8 cellular contexts compared by ENCODE assay signal in genomic region chr9:21965401-21965951, GRCh38. TPM values are rescaled to one million over a fixed set of nuclear protein-coding genes. Genes with fewer than 3 reads are reported as not detected.
DNase-seq lines count a peak whose midpoint lies in the region; ATAC-seq and TF ChIP-seq lines count a peak whose summit lies in the region.

No MANE protein-coding gene starts in this region.

- H3K9ac ChIP-seq in rectal smooth muscle tissue (ENCODE audit: low read length): no peak overlapping the region

- H3K9me3 Mint-ChIP-seq in activated T-cell treated with anti-CD3 and anti-CD28 coated beads, Interleukin-2, amount 50 U/mL, for 24 hours: peaks cover 24% of the 10 kb centered on the region

- peaks cover 29% of the 10 kb centered on the region for H3K4me1 Mint-ChIP-seq in activated T-cell treated with anti-CD3 and anti-CD28 coated beads, Interleukin-2, amount 50 U/mL, for 24 hours (ENCODE audit: low read depth)

- H3K27ac ChIP-seq in foreskin keratinocyte: peak overlapping the region; percentile 85
- H3K27ac ChIP-seq in rectal smooth muscle tissue (ENCODE audit: low read depth, low read length): no peak overlapping the region

- ATAC-seq in GM19328 (IDR thresholded peaks at IDR 0.05; ENCODE audit: unreplicated experiment) (peak; percentile 84), HG03378 (IDR thresholded peaks at IDR 0.05; ENCODE audit: unreplicated experiment) (peak; percentile 56), foreskin keratinocyte (peak; percentile 86)

- no peaks in the 10 kb centered on the region for H3K36me3 ChIP-seq in rectal smooth muscle tissue (ENCODE audit: control insufficient read depth, insufficient read depth, low read length)

- TF ChIP-seq CTCF in foreskin keratinocyte (conservative IDR thresholded peaks at IDR 0.05): peak; percentile 80

- H3K36me3 Mint-ChIP-seq in activated T-cell treated with anti-CD3 and anti-CD28 coated beads, Interleukin-2, amount 50 U/mL, for 24 hours (ENCODE audit: low read depth): peaks cover 8% of the 10 kb centered on the region

- H3K27me3 ChIP-seq in foreskin keratinocyte: peaks cover 92% of the 10 kb centered on the region
- peaks cover 45% of the 10 kb centered on the region for H3K27me3 ChIP-seq in rectal smooth muscle tissue (ENCODE audit: control insufficient read depth, insufficient read depth, low read length)

- peak overlapping the region; percentile 62 for H3K4me3 ChIP-seq in rectal smooth muscle tissue (ENCODE audit: low read length)

- H3K4me1 ChIP-seq in foreskin keratinocyte: no peaks in the 10 kb centered on the region
- peaks cover 3% of the 10 kb centered on the region for H3K4me1 ChIP-seq in rectal smooth muscle tissue (ENCODE audit: control insufficient read depth, insufficient read depth, low read length)

- peak overlapping the region; percentile 50 for H3K27ac Mint-ChIP-seq in activated T-cell treated with anti-CD3 and anti-CD28 coated beads, Interleukin-2, amount 50 U/mL, for 24 hours

- H3K27me3 Mint-ChIP-seq in activated T-cell treated with anti-CD3 and anti-CD28 coated beads, Interleukin-2, amount 50 U/mL, for 24 hours: peaks cover 95% of the 10 kb centered on the region

- peak overlapping the region; percentile 59 for H3K4me3 Mint-ChIP-seq in activated T-cell treated with anti-CD3 and anti-CD28 coated beads, Interleukin-2, amount 50 U/mL, for 24 hours

- DNase-seq in CD1c-positive myeloid dendritic cell (ENCODE audit: extremely low spot score) (peak; percentile 45), foreskin keratinocyte (peak in 1 of 2 donors; percentile 64), RKO (ENCODE audit: low spot score) (no peak), NCI-H1105 (lab: John Stamatoyannopoulos, UW) (no peak)
- no peak for DNase-seq in activated T-cell treated with anti-CD3 and anti-CD28 coated beads, Interleukin-2, amount 50 U/mL, for 24 hours

RNA-seq across cellular contexts. Expression of gene CDKN2A, which starts 28.7 kb away (rescaled TPM):
- total RNA-seq in foreskin keratinocyte: 4.9 and 12.8 TPM in 2 replicates
- polyA plus RNA-seq in foreskin keratinocyte: 10.1 and 20.8 TPM in 2 replicates

RNA-seq across cellular contexts. Expression of gene CDKN2B-AS1, which starts 29.1 kb away (rescaled TPM):
- total RNA-seq in foreskin keratinocyte: 0.71 and 1.4 TPM in 2 replicates
- 0.56 and 0.67 TPM in 2 replicates for polyA plus RNA-seq in foreskin keratinocyte

RNA-seq across cellular contexts. Expression of gene CDKN2B, which starts 43.6 kb away (rescaled TPM):
- total RNA-seq in foreskin keratinocyte: 4.7 and 9.0 TPM in 2 replicates
- polyA plus RNA-seq in foreskin keratinocyte: 2.9 and 4.3 TPM in 2 replicates
